17 cellular contexts compared by ENCODE assay signal in genomic region chr3:64759811-64760210, GRCh38.
DNase-seq lines count a peak whose midpoint lies in the region; ATAC-seq and TF ChIP-seq lines count a peak whose summit lies in the region.
"Had no signal": no experiment of that assay in that cellular context is flagged by ENCODE, and none has a peak within 500 bp of the region (broad histone marks: within the 10 kb centered on the region; RNA-seq: fewer than 3 reads in every experiment).

No MANE protein-coding gene starts in this region.

- H4K5ac ChIP-seq in IMR-90 (ENCODE audit: low read depth, low read length) = no peak overlapping the region

- TF ChIP-seq RAD21 in IMR-90 (IDR thresholded peaks at IDR 0.05; ENCODE audit: low read length) = no peak

- H3F3A ChIP-seq in neural progenitor cell (ENCODE audit: low read depth) = no peaks in the 10 kb centered on the region

- H3K9me1 ChIP-seq in IMR-90 (ENCODE audit: insufficient read depth, low read length) = no peaks in the 10 kb centered on the region

- H2AK9ac ChIP-seq in IMR-90 (replicated peaks; ENCODE audit: low read depth, low read length, poor library complexity) = no peak overlapping the region

- TF ChIP-seq EP300 in sigmoid colon (IDR thresholded peaks at IDR 0.05) = peak in 3 of 4 donors; percentile 86 to 98 (median 88)

- H3K27ac ChIP-seq in IMR-90 (ENCODE audit: insufficient read depth, low read length) = no peak overlapping the region
- H3K27ac ChIP-seq in right cardiac atrium (ENCODE audit: low read length) = peak overlapping the region; percentile 42
- H3K27ac ChIP-seq in sigmoid colon = peak overlapping the region; percentile 45 to 80 (median 70)
- H3K27ac ChIP-seq in neural progenitor cell = no peak overlapping the region
- H3K27ac ChIP-seq: BLaER1 had no signal

- POLR2A ChIA-PET in IMR-90 (lab: Charles Lee; ENCODE audit: unreplicated experiment) = no interaction called here

- intact Hi-C loops in IMR-90 (cut with micrococcal nuclease) (no loop called here), right cardiac atrium (cut with DNase I) (no loop called here), sigmoid colon (cut with DNase I) (no loop called here)

- no peak overlapping the region for H3K4me2 ChIP-seq in IMR-90 (ENCODE audit: low read depth, low read length)
- no peak overlapping the region for H3K4me2 ChIP-seq in neural progenitor cell
- H3K4me2 ChIP-seq: BLaER1 had no signal

- H3K4me1 ChIP-seq in IMR-90 (ENCODE audit: control insufficient read depth, insufficient read depth, low read length) = no peaks in the 10 kb centered on the region
- peaks cover 9% of the 10 kb centered on the region for H3K4me1 ChIP-seq in right cardiac atrium (ENCODE audit: control insufficient read depth, insufficient read depth, low read length)
- peaks cover 0 to 45% (median 32%) of the 10 kb centered on the region in 4 donors for H3K4me1 ChIP-seq in sigmoid colon
- H3K4me1 ChIP-seq in neural progenitor cell = no peaks in the 10 kb centered on the region
- H3K4me1 ChIP-seq: BLaER1 had no signal

- no CpG with 5 or more reads among the region's 2 CpGs for WGBS in IMR-90 (ENCODE audit: extremely low coverage in 2 of 2, insufficient read length in 1 of 2), 2 experiments
- 60% methylated on average over 2 of the region's 2 CpGs for WGBS in right cardiac atrium
- WGBS in sigmoid colon, 2 donors = 82 to 93% methylated on average over 2 of the region's 2 CpGs

- ATAC-seq in IMR-90 (ENCODE audit: low read depth) (no peak), right cardiac atrium (peak; percentile 51 to 65), HG02970 (IDR thresholded peaks at IDR 0.05; ENCODE audit: low FRiP score, unreplicated experiment) (no peak)
- no peak for ATAC-seq in activated naive CD4-positive, alpha-beta T cell treated with anti-CD3 and anti-CD28 coated beads, Interleukin-2, amount 50 U/mL, for 72 hours

- no peak overlapping the region for H4K91ac ChIP-seq in IMR-90 (ENCODE audit: insufficient read depth, low read depth, low read length)

- no TSS peak for BruUV-seq in IMR-90 (replicated peaks; lab: Mats Ljungman, UMichigan)

- H3K4me1 Mint-ChIP-seq in osteocyte (ENCODE audit: unreplicated experiment) = no peaks in the 10 kb centered on the region
- peaks cover 8% of the 10 kb centered on the region for H3K4me1 Mint-ChIP-seq in neural progenitor cell
- H3K4me1 Mint-ChIP-seq: H9, IgD-negative memory B cell had no signal

- H2BK120ac ChIP-seq in IMR-90 (ENCODE audit: low read depth, low read length) = no peak overlapping the region

- H2BK15ac ChIP-seq in IMR-90 (ENCODE audit: low read depth, low read length) = no peak overlapping the region

- in situ Hi-C loops in IMR-90 (cut with MboI; ENCODE audit: low sequenced_read_pairs) = no loop called here

- H3K79me1 ChIP-seq in IMR-90 (ENCODE audit: low read depth in 1 of 2, low read length in 2 of 2) = no peaks in the 10 kb centered on the region

- H3K23ac ChIP-seq in IMR-90 (ENCODE audit: low read depth, low read length) = no peak overlapping the region

- no peak overlapping the region for H3K4me3 Mint-ChIP-seq in osteocyte (ENCODE audit: unreplicated experiment)
- H3K4me3 Mint-ChIP-seq in neural progenitor cell = no peak overlapping the region
- H3K4me3 Mint-ChIP-seq: H9, IgD-negative memory B cell had no signal

- H4K20me1 ChIP-seq in IMR-90 (ENCODE audit: insufficient read depth, low read length) = no peaks in the 10 kb centered on the region
- no peaks in the 10 kb centered on the region for H4K20me1 ChIP-seq in neural progenitor cell (ENCODE audit: low read depth)
- H4K20me1 ChIP-seq: BLaER1 had no signal

- H3K27me3 Mint-ChIP-seq in osteocyte (ENCODE audit: unreplicated experiment) = peaks cover 2% of the 10 kb centered on the region
- no peaks in the 10 kb centered on the region for H3K27me3 Mint-ChIP-seq in neural progenitor cell (ENCODE audit: insufficient read depth, low read depth)
- H3K27me3 Mint-ChIP-seq: IgD-negative memory B cell had no signal

- H4K8ac ChIP-seq in IMR-90 (ENCODE audit: low read depth in 2 of 2, low read length in 2 of 2) = no peak overlapping the region

- no peaks in the 10 kb centered on the region for H3K79me2 ChIP-seq in neural progenitor cell (ENCODE audit: low read depth)

- H3K18ac ChIP-seq in IMR-90 (ENCODE audit: low read depth, low read length) = no peak overlapping the region

- H3K9me3 ChIP-seq in IMR-90 (ENCODE audit: control insufficient read depth, insufficient read depth, low read length) (no peaks in the 10 kb centered on the region), right cardiac atrium (ENCODE audit: control insufficient read depth, low read length) (no peaks in the 10 kb centered on the region), sigmoid colon (no peaks in the 10 kb centered on the region), neural progenitor cell (ENCODE audit: low read depth) (no peaks in the 10 kb centered on the region)
- H3K9me3 ChIP-seq: BLaER1 had no signal

- H3K14ac ChIP-seq in IMR-90 (replicated peaks; ENCODE audit: low read depth, low read length) = no peak overlapping the region

- H2AK5ac ChIP-seq in IMR-90 (ENCODE audit: low read depth, low read length) = no peak overlapping the region

- H3K27me3 ChIP-seq in IMR-90 (ENCODE audit: control insufficient read depth, insufficient read depth, low read length) (no peaks in the 10 kb centered on the region), right cardiac atrium (ENCODE audit: control insufficient read depth, insufficient read depth) (no peaks in the 10 kb centered on the region), sigmoid colon (no peaks in the 10 kb centered on the region), neural progenitor cell (no peaks in the 10 kb centered on the region)
- H3K27me3 ChIP-seq: BLaER1 had no signal

- DNase-seq in IMR-90 = peak; percentile 12
- DNase-seq in fibroblast of pulmonary artery (ENCODE audit: low read depth) = peak; percentile 8
- DNase-seq in right cardiac atrium = no peak
- no peak for DNase-seq in sigmoid colon
- DNase-seq in osteocyte (ENCODE audit: extremely low spot score, unreplicated experiment) = no peak
- no peak for DNase-seq in neural progenitor cell (ENCODE audit: low spot score)
- no peak for DNase-seq in activated naive CD4-positive, alpha-beta T cell treated with anti-CD3 and anti-CD28 coated beads, Interleukin-2, amount 50 U/mL, for 72 hours (ENCODE audit: low spot score in 2 of 2)
- DNase-seq: 8988T, H9, NCI-H1436 treated with DMSO at 0.1 percent for 48 hours, NCI-H2107, NCI-H345, NCI-H526 treated with DMSO at 0.1 percent for 48 hours, RPMI8226 had no signal

- H3K36me3 ChIP-seq in IMR-90 (ENCODE audit: control insufficient read depth, insufficient read depth, low read length) (0 out of 2 replicates have a peak, but pooled peaks cover 1% of the 10 kb centered on the region), sigmoid colon (no peaks in the 10 kb centered on the region), neural progenitor cell (no peaks in the 10 kb centered on the region)
- H3K36me3 ChIP-seq: BLaER1 had no signal

- H3K9me3 Mint-ChIP-seq in osteocyte (ENCODE audit: unreplicated experiment) = no peaks in the 10 kb centered on the region
- H3K9me3 Mint-ChIP-seq in neural progenitor cell = no peaks in the 10 kb centered on the region
- peaks cover 3 to 8% of the 10 kb centered on the region in 2 donors for H3K9me3 Mint-ChIP-seq in activated naive CD4-positive, alpha-beta T cell treated with anti-CD3 and anti-CD28 coated beads, Interleukin-2, amount 50 U/mL, for 72 hours
- H3K9me3 Mint-ChIP-seq: H9 had no signal

- no peak for TF ChIP-seq POLR2A in IMR-90 (IDR thresholded peaks at IDR 0.05; ENCODE audit: low read depth, low read length)
- no peak for TF ChIP-seq POLR2A in sigmoid colon (IDR thresholded peaks at IDR 0.05)

- H3K9ac ChIP-seq in IMR-90 (ENCODE audit: low read depth, low read length) (no peak overlapping the region), neural progenitor cell (no peak overlapping the region)
- H3K9ac ChIP-seq: BLaER1 had no signal

- no peak overlapping the region for H2BK20ac ChIP-seq in IMR-90 (ENCODE audit: low read depth, low read length)

- H2AFZ ChIP-seq in IMR-90 (replicated peaks; ENCODE audit: low read length, poor library complexity) = no peak overlapping the region
- H2AFZ ChIP-seq in neural progenitor cell (replicated peaks) = no peak overlapping the region

- no peak for TF ChIP-seq CTCF in IMR-90 (conservative IDR thresholded peaks at IDR 0.05; ENCODE audit: low read depth, low read length)
- no peak for TF ChIP-seq CTCF in fibroblast of pulmonary artery (IDR thresholded peaks at IDR 0.05; ENCODE audit: low read length, missing control alignments)
- TF ChIP-seq CTCF in sigmoid colon (IDR thresholded peaks at IDR 0.05) = no peak
- TF ChIP-seq CTCF in osteocyte (IDR thresholded peaks at IDR 0.05) = no peak
- no peak for TF ChIP-seq CTCF in neural progenitor cell (IDR thresholded peaks at IDR 0.05)

- H3K4ac ChIP-seq in IMR-90 (ENCODE audit: low read depth, low read length) = no peak overlapping the region

- CTCF ChIA-PET in IMR-90 (lab: Yijun Ruan, JAX) = no interaction called here

- dilution Hi-C loops in IMR-90 (cut with HindIII; ENCODE audit: low sequenced_read_pairs, unreplicated experiment) = no loop called here

- no peak overlapping the region for H3K4me3 ChIP-seq in IMR-90 (ENCODE audit: insufficient read depth, low read depth, low read length)
- H3K4me3 ChIP-seq in fibroblast of pulmonary artery (replicated peaks; ENCODE audit: low read depth, low read length) = no peak overlapping the region
- H3K4me3 ChIP-seq in right cardiac atrium (ENCODE audit: low read length) = no peak overlapping the region
- H3K4me3 ChIP-seq in sigmoid colon = no peak overlapping the region
- no peak overlapping the region for H3K4me3 ChIP-seq in neural progenitor cell
- H3K4me3 ChIP-seq: BLaER1 had no signal

- no peak overlapping the region for H3K56ac ChIP-seq in IMR-90 (ENCODE audit: extremely low read depth, insufficient read depth, low read length)

- H3K27ac Mint-ChIP-seq in osteocyte (ENCODE audit: unreplicated experiment) (no peak overlapping the region), neural progenitor cell (no peak overlapping the region)
- H3K27ac Mint-ChIP-seq in activated naive CD4-positive, alpha-beta T cell treated with anti-CD3 and anti-CD28 coated beads, Interleukin-2, amount 50 U/mL, for 72 hours = no peak overlapping the region
- H3K27ac Mint-ChIP-seq: H9, IgD-negative memory B cell had no signal

- H2BK5ac ChIP-seq in IMR-90 (ENCODE audit: low read depth, low read length, poor library complexity, severe bottlenecking) = no peak overlapping the region

- H3K36me3 Mint-ChIP-seq in osteocyte (ENCODE audit: unreplicated experiment) = no peaks in the 10 kb centered on the region
- H3K36me3 Mint-ChIP-seq in neural progenitor cell = no peaks in the 10 kb centered on the region
- H3K36me3 Mint-ChIP-seq in activated naive CD4-positive, alpha-beta T cell treated with anti-CD3 and anti-CD28 coated beads, Interleukin-2, amount 50 U/mL, for 72 hours = no peaks in the 10 kb centered on the region
- H3K36me3 Mint-ChIP-seq: IgD-negative memory B cell had no signal

Comparison
In these comparisons a context has a peak if more than half of its experiments do, and no peak if none do; other contexts are left out.
1. ATAC-seq: peak in right cardiac atrium (2 of 2); none in IMR-90 (single experiment), HG02970 (single experiment) and activated naive CD4-positive, alpha-beta T cell treated with anti-CD3 and anti-CD28 coated beads, Interleukin-2, amount 50 U/mL, for 72 hours (0 of 2).
2. DNase-seq: peak in IMR-90 (single experiment) and fibroblast of pulmonary artery (single experiment); none in right cardiac atrium (0 of 3), sigmoid colon (single experiment), osteocyte (single experiment), neural progenitor cell (single experiment) and activated naive CD4-positive, alpha-beta T cell treated with anti-CD3 and anti-CD28 coated beads, Interleukin-2, amount 50 U/mL, for 72 hours (0 of 2).
3. H3K27ac ChIP-seq: peak in right cardiac atrium (single experiment) and sigmoid colon (4 of 4); none in IMR-90 (single experiment) and neural progenitor cell (single experiment).